8 cellular contexts compared by ENCODE assay signal in the genomic region with DNA sequence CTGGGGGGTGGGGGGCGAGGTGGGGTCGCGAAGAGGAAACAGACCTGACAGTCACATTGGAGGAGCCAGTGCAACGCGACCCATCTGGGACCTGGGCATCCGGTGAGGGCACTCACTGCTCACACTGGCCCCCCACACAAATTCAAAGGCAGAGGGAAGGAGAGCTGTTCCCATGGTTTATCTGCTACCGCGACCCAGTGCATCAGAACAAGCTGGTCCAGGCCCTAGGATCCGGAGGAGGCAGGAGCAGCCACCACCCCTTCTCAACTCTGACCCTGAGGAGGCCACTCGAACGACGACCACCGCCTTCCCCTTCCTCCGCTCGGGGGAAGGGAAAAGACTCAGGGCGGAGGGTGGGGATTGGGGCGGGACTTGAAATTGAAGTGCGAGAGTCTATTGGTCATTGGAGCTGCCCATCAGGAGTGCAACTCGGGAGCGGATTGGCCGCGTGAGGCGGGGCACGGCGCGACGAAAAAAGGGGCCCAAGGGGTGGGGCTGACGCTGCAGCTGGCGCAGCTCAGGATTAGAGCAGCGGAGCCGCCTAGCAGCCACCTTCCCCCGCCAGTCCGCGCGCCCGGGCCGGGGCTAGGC. TPM values are rescaled to one million over a fixed set of nuclear protein-coding genes. Genes with fewer than 3 reads are reported as not detected.
DNase-seq lines count a peak whose midpoint lies in the region; ATAC-seq, FAIRE-seq and TF ChIP-seq lines count a peak whose summit lies in the region.

A gene (plus strand): TSS at position 526 of the 591 bp plus-strand sequence. CDS start 155 bp downstream, outside the sequence.

- no peaks in the 10 kb centered on the region for H3K9me3 ChIP-seq in CD4-positive, CD25-positive, alpha-beta regulatory T cell (ENCODE audit: control insufficient read depth in 2 of 2, low read length in 2 of 2)
- no peaks in the 10 kb centered on the region for H3K9me3 ChIP-seq in endothelial cell of umbilical vein (replicated peaks; ENCODE audit: control insufficient read depth, insufficient read depth, low read length)

- H3K4me3 Mint-ChIP-seq in CD4-positive, CD25-positive, alpha-beta regulatory T cell = peak within 1 kb of the TSS; percentile 40 to 74 (median 60)

- dilution Hi-C loops in endothelial cell of umbilical vein (cut with MboI; ENCODE audit: extremely low pct_ligation_motif_present, low sequenced_read_pairs) = no loop called here

- peak; percentile 55 to 56 for ATAC-seq in CD4-positive, CD25-positive, alpha-beta regulatory T cell (ENCODE audit: low read depth in 2 of 2)
- ATAC-seq in GM19372 (IDR thresholded peaks at IDR 0.05; ENCODE audit: low read depth, unreplicated experiment) (peak; percentile 99), HG03457 (IDR thresholded peaks at IDR 0.05; ENCODE audit: unreplicated experiment) (peak; percentile 91)

- peaks cover 0 to 23% (median 5%) of the 10 kb centered on the region in 4 donors for H3K4me1 Mint-ChIP-seq in CD4-positive, CD25-positive, alpha-beta regulatory T cell

- CTCF ChIA-PET in endothelial cell of umbilical vein (lab: Charles Lee) = interaction anchor here (0.9 to 2.0 kb wide), 6 partner anchors 21 to 87 kb away, joined by 3 to 10 read pairs (median 4); no protein-coding TSS in a partner anchor

- FAIRE-seq in endothelial cell of umbilical vein (lab: Jason Lieb, UNC) = peak; percentile 82

- no peaks in the 10 kb centered on the region for H4K20me1 ChIP-seq in endothelial cell of umbilical vein (replicated peaks; ENCODE audit: control insufficient read depth, extremely low read depth, insufficient read depth, low read length)

- H3K79me2 ChIP-seq in endothelial cell of umbilical vein (ENCODE audit: control insufficient read depth, insufficient read depth, low read length) = no peaks in the 10 kb centered on the region

- H3K36me3 Mint-ChIP-seq in CD4-positive, CD25-positive, alpha-beta regulatory T cell = no peaks in the 10 kb centered on the region

- H3K9me3 Mint-ChIP-seq in CD4-positive, CD25-positive, alpha-beta regulatory T cell = peaks cover 0 to 9% (median 0%) of the 10 kb centered on the region in 7 donors

- BruUV-seq in endothelial cell of umbilical vein (replicated peaks; lab: Mats Ljungman, UMichigan) = no TSS peak

- H2AFZ ChIP-seq in endothelial cell of umbilical vein (ENCODE audit: low read depth, low read length) = no peak within 1 kb of the TSS

- peak; percentile 29 to 78 (median 44) for DNase-seq in CD4-positive, CD25-positive, alpha-beta regulatory T cell
- DNase-seq in NCI-H524 treated with DMSO at 0.1 percent for 48 hours (lab: John Stamatoyannopoulos, UW) (peak; percentile 55), endothelial cell of umbilical vein (ENCODE audit: low read depth, low spot score) (peak; percentile 77), midbrain (lab: John Stamatoyannopoulos, UW) (peak; percentile 80)
- peak; percentile 56 to 71 (median 67) for DNase-seq in activated CD8-positive, alpha-beta memory T cell treated with anti-CD3 and anti-CD28 coated beads for 48 hours (ENCODE audit: low read depth in 2 of 3, low spot score in 2 of 3)
- peak; percentile 24 to 30 for DNase-seq in stimulated activated CD8-positive, alpha-beta memory T cell treated with anti-CD3 and anti-CD28 coated beads, Interleukin-4, amount 100 ng/mL, for 4 hours (ENCODE audit: low read depth in 2 of 2, low spot score in 1 of 2)

- peak within 1 kb of the TSS in 1 of 3 donors; percentile 60 for H3K27ac Mint-ChIP-seq in CD4-positive, CD25-positive, alpha-beta regulatory T cell

- intact Hi-C loops in endothelial cell of umbilical vein (cut with micrococcal nuclease) = no loop called here

- H3K27me3 Mint-ChIP-seq in CD4-positive, CD25-positive, alpha-beta regulatory T cell = peaks cover 84% of the 10 kb centered on the region

- H3K27me3 ChIP-seq in CD4-positive, CD25-positive, alpha-beta regulatory T cell (ENCODE audit: control insufficient read depth, insufficient read depth, low read length) = peaks cover 34% of the 10 kb centered on the region
- H3K27me3 ChIP-seq in endothelial cell of umbilical vein (ENCODE audit: control insufficient read depth in 2 of 2, insufficient read depth in 2 of 2, low read length in 2 of 2) = peaks cover 55 to 70% of the 10 kb centered on the region in 2 experiments

- H3K4me3 ChIP-seq in CD4-positive, CD25-positive, alpha-beta regulatory T cell (ENCODE audit: low read depth, low read length) = no peak within 1 kb of the TSS
- peak within 1 kb of the TSS in 1 of 3 experiments; percentile 13 for H3K4me3 ChIP-seq in endothelial cell of umbilical vein (replicated peaks in 1 of 3; ENCODE audit: insufficient read depth in 1 of 3, low read depth in 1 of 3, low read length in 3 of 3)

- H3K4me2 ChIP-seq in endothelial cell of umbilical vein (ENCODE audit: insufficient read depth, low read length) = peak within 1 kb of the TSS; percentile 14

- H3K27ac ChIP-seq in CD4-positive, CD25-positive, alpha-beta regulatory T cell (ENCODE audit: insufficient read depth, low read length, poor library complexity, severe bottlenecking) = no peak within 1 kb of the TSS
- no peak within 1 kb of the TSS for H3K27ac ChIP-seq in endothelial cell of umbilical vein (ENCODE audit: insufficient read depth, low read depth, low read length)

- H3K9me1 ChIP-seq in endothelial cell of umbilical vein (replicated peaks; ENCODE audit: control insufficient read depth, extremely low read depth, insufficient read depth, low read length) = no peaks in the 10 kb centered on the region

- H3K9ac ChIP-seq in endothelial cell of umbilical vein (replicated peaks; ENCODE audit: extremely low read depth, insufficient read depth, low read length) = no peak within 1 kb of the TSS

- TF ChIP-seq CTCF in endothelial cell of umbilical vein (IDR thresholded peaks at IDR 0.05; ENCODE audit: extremely low read depth in 1 of 2, insufficient read depth in 1 of 2, low read depth in 1 of 2, low read length in 2 of 2) = no peak

- H3K4me1 ChIP-seq in CD4-positive, CD25-positive, alpha-beta regulatory T cell (ENCODE audit: control insufficient read depth, insufficient read depth, low read length, poor library complexity, severe bottlenecking) = peaks cover 23% of the 10 kb centered on the region
- H3K4me1 ChIP-seq in endothelial cell of umbilical vein (ENCODE audit: control insufficient read depth, extremely low read depth, insufficient read depth, low read length) = no peaks in the 10 kb centered on the region

- no peaks in the 10 kb centered on the region for H3K36me3 ChIP-seq in CD4-positive, CD25-positive, alpha-beta regulatory T cell (ENCODE audit: control insufficient read depth, insufficient read depth, low read length)
- no peaks in the 10 kb centered on the region for H3K36me3 ChIP-seq in endothelial cell of umbilical vein (ENCODE audit: control insufficient read depth in 2 of 2, extremely low read depth in 1 of 2, insufficient read depth in 2 of 2, low read length in 2 of 2)

- POLR2A ChIA-PET in endothelial cell of umbilical vein (lab: Charles Lee) = no interaction called here

- TF ChIP-seq POLR2A in endothelial cell of umbilical vein (IDR thresholded peaks at IDR 0.05; ENCODE audit: low read depth, low read length) = no peak

TF ChIP-seq in endothelial cell of umbilical vein, 7 proteins besides CTCF, POLR2A, EP300 and RAD21:
- no peak for TF ChIP-seq MYC (IDR thresholded peaks at IDR 0.05; ENCODE audit: low read depth, low read length)
- no peak for TF ChIP-seq GATA2 (IDR thresholded peaks at IDR 0.05; ENCODE audit: insufficient read depth, insufficient read length, low read depth, low read length)
- TF ChIP-seq POLR2AphosphoS5 (IDR thresholded peaks at IDR 0.05; ENCODE audit: insufficient read depth, low read depth, low read length) = no peak
- no peak for TF ChIP-seq EZH2 (IDR thresholded peaks at IDR 0.05; ENCODE audit: borderline replicate concordance, low read depth, low read length, severe bottlenecking)
- TF ChIP-seq JUN (IDR thresholded peaks at IDR 0.05; ENCODE audit: borderline replicate concordance, insufficient read depth, insufficient read length, low read depth) = no peak
- no peak for TF ChIP-seq FOS (IDR thresholded peaks at IDR 0.05; ENCODE audit: borderline replicate concordance, insufficient read depth, low read length)
- TF ChIP-seq, protein P1, sequence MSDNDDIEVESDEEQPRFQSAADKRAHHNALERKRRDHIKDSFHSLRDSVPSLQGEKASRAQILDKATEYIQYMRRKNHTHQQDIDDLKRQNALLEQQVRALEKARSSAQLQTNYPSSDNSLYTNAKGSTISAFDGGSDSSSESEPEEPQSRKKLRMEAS (IDR thresholded peaks at IDR 0.05; ENCODE audit: insufficient read depth, insufficient read length) = no peak
TF ChIP-seq in endothelial cell of umbilical vein: peak in this region for 0.

RNA-seq across cellular contexts. Expression of the gene that starts here (rescaled TPM):
- not detected for total RNA-seq in CD4-positive, CD25-positive, alpha-beta regulatory T cell
- polyA plus RNA-seq in CD4-positive, CD25-positive, alpha-beta regulatory T cell = not detected
- total RNA-seq in endothelial cell of umbilical vein = not detected in 2 replicates
- polyA plus RNA-seq in endothelial cell of umbilical vein = 0.03 TPM in 1 of 2 replicates, not detected in the other
- not detected in 2 replicates for polyA plus RNA-seq in endothelial cell of umbilical vein (2011; cell fraction: cytosol; rRNA removed)
- not detected in 2 replicates for polyA plus RNA-seq in endothelial cell of umbilical vein (2011; cell fraction: nucleus; rRNA removed)
- polyA plus RNA-seq in endothelial cell of umbilical vein (2012) = not detected in 2 replicates
- polyA minus RNA-seq in endothelial cell of umbilical vein = not detected in 2 replicates
- not detected for polyA minus RNA-seq in endothelial cell of umbilical vein (2011; cell fraction: cytosol; rRNA and poly(A)+ RNA removed)
- polyA minus RNA-seq in endothelial cell of umbilical vein (2011; cell fraction: nucleus; rRNA and poly(A)+ RNA removed) = not detected in 2 replicates

Comparison
In these comparisons a context has a peak if more than half of its experiments do, and no peak if none do; other contexts are left out.
1. Peak in DNase-seq and ATAC-seq in CD4-positive, CD25-positive, alpha-beta regulatory T cell; RNA of the gene not detected or under 1 TPM.
2. Peak in DNase-seq and H3K4me2 ChIP-seq in endothelial cell of umbilical vein; RNA of the gene not detected or under 1 TPM.
3. DNase-seq: peak in every context shown above with its lines; median percentile 80 in midbrain; 77 in endothelial cell of umbilical vein; 67 in activated CD8-positive, alpha-beta memory T cell treated with anti-CD3 and anti-CD28 coated beads for 48 hours; 55 in NCI-H524 treated with DMSO at 0.1 percent for 48 hours; 44 in CD4-positive, CD25-positive, alpha-beta regulatory T cell; 27 in stimulated activated CD8-positive, alpha-beta memory T cell treated with anti-CD3 and anti-CD28 coated beads, Interleukin-4, amount 100 ng/mL, for 4 hours.